ENCODE assay signal across 1 cellular context in genomic region chr10:30542001-30542861, GRCh38.
A peak's percentile ranks its signal among the peaks of the same experiment; 100 is the strongest.
TF ChIP-seq lines count a peak whose summit lies in the region.

No MANE protein-coding gene starts in this region.

TF ChIP-seq in A549, 52 proteins besides CTCF, POLR2A, EP300 and RAD21 (continued from another document):
- TF ChIP-seq REST (IDR thresholded peaks at IDR 0.05): no peak
- TF ChIP-seq FOXS1 (CRISPR knock-in tag; IDR thresholded peaks at IDR 0.05): no peak
- 0 out of 3 replicates have a peak, but pooled peaks have one; percentile 8 for TF ChIP-seq BCL3 (IDR thresholded peaks at IDR 0.05)
- 0 out of 2 replicates have a peak, but pooled peaks have one; percentile 45 for TF ChIP-seq HOXA7 (CRISPR knock-in tag; IDR thresholded peaks at IDR 0.05)
- TF ChIP-seq NFE2L2 (conservative IDR thresholded peaks at IDR 0.05; ENCODE audit: low read length): peak; percentile 51; the same call in 1 of the 2 replicates
- peak; percentile 82 for TF ChIP-seq MAFK (IDR thresholded peaks at IDR 0.05; ENCODE audit: partially characterized antibody)
- TF ChIP-seq JUN (IDR thresholded peaks at IDR 0.05): peak; percentile 62 to 68; a peak in 3 of 5 replicates
